In genomic region chr9:94721754-94722153, GRCh38 we compare ENCODE assay signal across 25 cellular contexts. TPM values are rescaled to one million over a fixed set of nuclear protein-coding genes. Genes with fewer than 3 reads are reported as not detected.
DNase-seq lines count a peak whose midpoint lies in the region; ATAC-seq and TF ChIP-seq lines count a peak whose summit lies in the region.
"Had no signal": no experiment of that assay in that cellular context is flagged by ENCODE, and none has a peak within 500 bp of the region (broad histone marks: within the 10 kb centered on the region; RNA-seq: fewer than 3 reads in every experiment).

No MANE protein-coding gene starts in this region.

- H3K36me3 Mint-ChIP-seq in MCF 10A (ENCODE audit: insufficient read depth, unreplicated experiment) = no peaks in the 10 kb centered on the region
- peaks cover under 1% of the 10 kb centered on the region for H3K36me3 Mint-ChIP-seq in activated CD4-positive, alpha-beta memory T cell treated with anti-CD3 and anti-CD28 coated beads, Interleukin-2, amount 10 ng/mL, durations not matched to agents 7 days and 5 days (ENCODE audit: low read depth)
- H3K36me3 Mint-ChIP-seq: CD14-positive monocyte had no signal

- no peak overlapping the region for H3K4me3 ChIP-seq in mammary epithelial cell (replicated peaks in 1 of 3; ENCODE audit: insufficient read depth in 1 of 3, low read depth in 2 of 3, low read length in 3 of 3)
- H3K4me3 ChIP-seq: HAP-1, Peyer's patch, SK-N-MC had no signal

- intact Hi-C loops in mammary epithelial cell (cut with micrococcal nuclease) = no loop called here
- intact Hi-C loops in MCF 10A (cut with micrococcal nuclease) = no loop called here

- H3K27ac Mint-ChIP-seq in MCF 10A (ENCODE audit: low read depth, unreplicated experiment) = no peak overlapping the region
- H3K27ac Mint-ChIP-seq in activated CD4-positive, alpha-beta memory T cell treated with anti-CD3 and anti-CD28 coated beads, Interleukin-2, amount 10 ng/mL, durations not matched to agents 7 days and 5 days = no peak overlapping the region
- H3K27ac Mint-ChIP-seq: CD14-positive monocyte; CD8-positive, alpha-beta memory T cell; IgD-negative memory B cell had no signal

- no peaks in the 10 kb centered on the region for H3K36me3 ChIP-seq in mammary epithelial cell (ENCODE audit: insufficient read depth, low read length)
- H3K36me3 ChIP-seq: BE2C, HAP-1, Peyer's patch had no signal

- peak overlapping the region; percentile 56 for H3K9ac ChIP-seq in mammary epithelial cell (ENCODE audit: insufficient read depth, low read length)

- H3K27me3 ChIP-seq in mammary epithelial cell (ENCODE audit: insufficient read depth, low read length) (no peaks in the 10 kb centered on the region), layer of hippocampus (ENCODE audit: control insufficient read depth, insufficient read depth, low read length) (no peaks in the 10 kb centered on the region)
- H3K27me3 ChIP-seq: BE2C, Peyer's patch had no signal

- no peak for ATAC-seq in GM18861 (IDR thresholded peaks at IDR 0.05; ENCODE audit: unreplicated experiment)

- BruUV-seq in mammary epithelial cell (replicated peaks; lab: Mats Ljungman, UMichigan) (no TSS peak), MCF 10A (replicated peaks; lab: Mats Ljungman, UMichigan) (no TSS peak)

- H2AFZ ChIP-seq in mammary epithelial cell (ENCODE audit: low read depth, low read length) = peak overlapping the region; percentile 82

- H3K4me1 Mint-ChIP-seq in MCF 10A (ENCODE audit: insufficient read depth, unreplicated experiment) = peaks cover 5% of the 10 kb centered on the region
- peaks cover 4% of the 10 kb centered on the region for H3K4me1 Mint-ChIP-seq in activated CD4-positive, alpha-beta memory T cell treated with anti-CD3 and anti-CD28 coated beads, Interleukin-2, amount 10 ng/mL, durations not matched to agents 7 days and 5 days

- WGBS in mammary epithelial cell (ENCODE audit: low coverage, missing lambda C conversion rate) = 89% methylated on average over 2 of the region's 2 CpGs

- dilution Hi-C loops in mammary epithelial cell (cut with HindIII; ENCODE audit: low sequenced_read_pairs) = no loop called here

- no peaks in the 10 kb centered on the region for H3K9me3 Mint-ChIP-seq in MCF 10A (ENCODE audit: unreplicated experiment)
- peaks cover 4% of the 10 kb centered on the region for H3K9me3 Mint-ChIP-seq in activated CD4-positive, alpha-beta memory T cell treated with anti-CD3 and anti-CD28 coated beads, Interleukin-2, amount 10 ng/mL, durations not matched to agents 7 days and 5 days
- H3K9me3 Mint-ChIP-seq: CD8-positive, alpha-beta memory T cell had no signal

- H3K9me3 ChIP-seq in mammary epithelial cell (replicated peaks; ENCODE audit: insufficient read depth, low read length) = no peaks in the 10 kb centered on the region
- H3K9me3 ChIP-seq: BE2C, HAP-1, Peyer's patch had no signal

- in situ Hi-C loops in mammary epithelial cell (cut with MboI; ENCODE audit: low sequenced_read_pairs in 2 of 2) = no loop called here

- H3K4me2 ChIP-seq in mammary epithelial cell (ENCODE audit: insufficient read depth, low read depth, low read length) = no peak overlapping the region

- POLR2A ChIA-PET in MCF 10A (lab: Yijun Ruan, JAX) = no interaction called here
- POLR2A ChIA-PET in activated CD4-positive, alpha-beta memory T cell treated with anti-CD3 and anti-CD28 coated beads, Interleukin-2, amount 10 ng/mL, durations not matched to agents 7 days and 5 days (lab: Charles Lee) = no interaction called here

- no peaks in the 10 kb centered on the region for H3K27me3 Mint-ChIP-seq in MCF 10A (ENCODE audit: insufficient read depth, unreplicated experiment)
- H3K27me3 Mint-ChIP-seq in activated CD4-positive, alpha-beta memory T cell treated with anti-CD3 and anti-CD28 coated beads, Interleukin-2, amount 10 ng/mL, durations not matched to agents 7 days and 5 days = peaks cover 2% of the 10 kb centered on the region
- H3K27me3 Mint-ChIP-seq: IgD-negative memory B cell had no signal

- H3K4me1 ChIP-seq in mammary epithelial cell (ENCODE audit: insufficient read depth, low read length) = peaks cover 24% of the 10 kb centered on the region
- H3K4me1 ChIP-seq: BE2C, Peyer's patch had no signal

- H4K20me1 ChIP-seq in mammary epithelial cell (ENCODE audit: insufficient read depth, low read length) = no peaks in the 10 kb centered on the region

- peak overlapping the region; percentile 94 for H3K27ac ChIP-seq in mammary epithelial cell (ENCODE audit: insufficient read depth, low read depth, low read length)
- peak overlapping the region; percentile 39 for H3K27ac ChIP-seq in caudate nucleus (ENCODE audit: low read depth, low read length)
- H3K27ac ChIP-seq in layer of hippocampus (ENCODE audit: low read depth, low read length) = peak overlapping the region; percentile 22
- H3K27ac ChIP-seq: 22Rv1, Peyer's patch, SK-N-MC had no signal

- H3K4me3 Mint-ChIP-seq in MCF 10A (ENCODE audit: unreplicated experiment) = no peak overlapping the region
- H3K4me3 Mint-ChIP-seq in activated CD4-positive, alpha-beta memory T cell treated with anti-CD3 and anti-CD28 coated beads, Interleukin-2, amount 10 ng/mL, durations not matched to agents 7 days and 5 days = no peak overlapping the region
- H3K4me3 Mint-ChIP-seq: CD14-positive monocyte; CD8-positive, alpha-beta memory T cell; IgD-negative memory B cell had no signal

- peaks cover 2% of the 10 kb centered on the region for H3K79me2 ChIP-seq in mammary epithelial cell (ENCODE audit: insufficient read depth, low read length)

- CTCF ChIA-PET in mammary epithelial cell (lab: Charles Lee; ENCODE audit: low non-redundant PET) = no interaction called here
- CTCF ChIA-PET in MCF 10A (lab: Yijun Ruan, JAX) = interaction anchor here (0.8 to 1.2 kb wide), 2 partner anchors 41 to 406 kb away, joined by 3 to 5 read pairs; no protein-coding TSS in a partner anchor
- CTCF ChIA-PET in activated CD4-positive, alpha-beta memory T cell treated with anti-CD3 and anti-CD28 coated beads, Interleukin-2, amount 10 ng/mL, durations not matched to agents 7 days and 5 days (lab: Charles Lee) = interaction anchor here (1.2 kb wide), 1 partner anchor 61 kb away, joined by 3 read pairs; no protein-coding TSS in a partner anchor

- no peak for DNase-seq in mammary epithelial cell
- no peak for DNase-seq in MCF 10A (ENCODE audit: unreplicated experiment)
- no peak for DNase-seq in caudate nucleus (lab: John Stamatoyannopoulos, UW)
- DNase-seq in activated CD4-positive, alpha-beta memory T cell treated with anti-CD3 and anti-CD28 coated beads, Interleukin-2, amount 10 ng/mL, durations not matched to agents 7 days and 5 days = no peak
- DNase-seq in HK-2 (ENCODE audit: unreplicated experiment) = no peak
- DNase-seq: BE2C; CD8-positive, alpha-beta memory T cell; DMS153; DND-41; GOT3; NCI-H1092 treated with DMSO at 0.1 percent for 48 hours; NCI-H1436; NCI-H187; NCI-H2081 treated with DMSO at 0.1 percent for 48 hours; NCI-H524; NCI-H748 treated with DMSO at 0.1 percent for 48 hours; Peyer's patch; SIG-M5 had no signal

- TF ChIP-seq CTCF in mammary epithelial cell (conservative IDR thresholded peaks at IDR 0.05 in 1 of 2, IDR thresholded peaks at IDR 0.05 in 1 of 2; ENCODE audit: extremely low read depth in 1 of 2, insufficient read depth in 1 of 2, low read depth in 1 of 2, low read length in 2 of 2) = no peak
- no peak for TF ChIP-seq CTCF in MCF 10A (IDR thresholded peaks at IDR 0.05; ENCODE audit: unreplicated experiment)

RNA-seq across cellular contexts. Expression of gene AOPEP, which starts 4.7 kb away (rescaled TPM):
- total RNA-seq in mammary epithelial cell (10 to 100 TPM; 25.6 to 80.7 TPM), MCF 10A (2022) (32.4 and 34.6 TPM in 2 replicates)
- polyA plus RNA-seq in mammary epithelial cell = 20.9 TPM
- polyA minus RNA-seq in mammary epithelial cell = 13.7 TPM
- 10 to 100 TPM; 13.5 to 17.0 TPM for total RNA-seq in activated CD4-positive, alpha-beta memory T cell treated with anti-CD3 and anti-CD28 coated beads, Interleukin-2, amount 10 ng/mL, durations not matched to agents 7 days and 5 days

Comparison
In these comparisons a context has a peak if more than half of its experiments do, and no peak if none do; other contexts are left out.
1. H3K27ac ChIP-seq: peak in every context shown above with its lines; median percentile 94 in mammary epithelial cell; 39 in caudate nucleus; 22 in layer of hippocampus.